8 cellular contexts compared by ENCODE assay signal in genomic region chr6:52263709-52264320, GRCh38. TPM values are rescaled to one million over a fixed set of nuclear protein-coding genes. Genes with fewer than 3 reads are reported as not detected.
DNase-seq lines count a peak whose midpoint lies in the region; ATAC-seq, FAIRE-seq and TF ChIP-seq lines count a peak whose summit lies in the region.

No MANE protein-coding gene starts in this region.

- H3K4me1 Mint-ChIP-seq in WTC11, result no peaks in the 10 kb centered on the region

- H3K4me3 ChIP-seq in HFF-Myc (replicated peaks; ENCODE audit: low read depth, low read length) (no peak overlapping the region), bronchial epithelial cell (ENCODE audit: low read depth, low read length) (no peak overlapping the region)

- H3K27me3 Mint-ChIP-seq in WTC11 (ENCODE audit: low read depth), result no peaks in the 10 kb centered on the region

- peak; percentile 98 for TF ChIP-seq CTCF in HFF-Myc (IDR thresholded peaks at IDR 0.05; ENCODE audit: low read depth, low read length, missing control alignments)
- TF ChIP-seq CTCF in WTC11 (IDR thresholded peaks at IDR 0.05), result peak; percentile 84
- TF ChIP-seq CTCF in bronchial epithelial cell (IDR thresholded peaks at IDR 0.05; ENCODE audit: insufficient read depth, low read length, severe bottlenecking), result peak; percentile 87

- FAIRE-seq in bronchial epithelial cell (lab: Jason Lieb, UNC), result no peak

- H3K36me3 Mint-ChIP-seq in WTC11, result peaks cover 78% of the 10 kb centered on the region

- CTCF ChIA-PET in WTC11 (lab: Charles Lee), result interaction anchor here (0.7 to 1.6 kb wide), 16 partner anchors 8 to 203 kb away, joined by 3 to 16 read pairs (median 4); partner anchors contain the start of gene MCM3

- H3K27me3 ChIP-seq in bronchial epithelial cell (ENCODE audit: control insufficient read depth, insufficient read depth, low read length), result no peaks in the 10 kb centered on the region

- DNase-seq in NCI-H146 (lab: John Stamatoyannopoulos, UW) (peak; percentile 41), NCI-H146 treated with DMSO at 0.1 percent for 48 hours (lab: John Stamatoyannopoulos, UW; ENCODE audit: unreplicated experiment) (no peak), HFF-Myc (ENCODE audit: extremely low read depth, low read depth) (no peak), NCI-H1694 treated with DMSO at 0.1 percent for 48 hours (lab: John Stamatoyannopoulos, UW) (peak; percentile 36), WTC11 (ENCODE audit: low spot score) (peak; percentile 68), bronchial epithelial cell (ENCODE audit: low read depth) (peak; percentile 58), left lobe of liver (ENCODE audit: low spot score) (peak; percentile 55)
- DNase-seq in stimulated activated CD4-positive, alpha-beta T cell treated with anti-CD3 and anti-CD28 coated beads, TNF-alpha, amount 100 ng/mL, for 24 hours (ENCODE audit: low read depth in 3 of 3), result peak; percentile 48 to 68 (median 62)

- POLR2A ChIA-PET in WTC11 (lab: Charles Lee), result no interaction called here

- H3K9me3 Mint-ChIP-seq in WTC11, result no peaks in the 10 kb centered on the region

- H3K4me3 Mint-ChIP-seq in WTC11, result no peak overlapping the region

- H3K27ac Mint-ChIP-seq in WTC11, result peak overlapping the region; percentile 54; the same call in 1 of the 2 replicates

- peaks cover 7% of the 10 kb centered on the region for H3K36me3 ChIP-seq in bronchial epithelial cell (ENCODE audit: control insufficient read depth, insufficient read depth, low read length)

- ATAC-seq in WTC11, result peak; percentile 69
- peak; percentile 97 for ATAC-seq in left lobe of liver

TF ChIP-seq in WTC11, 78 proteins besides CTCF, POLR2A, EP300 and RAD21 (continues in another document):
- TF ChIP-seq AFF4 (CRISPR knock-in tag; IDR thresholded peaks at IDR 0.05; ENCODE audit: borderline replicate concordance) (no peak), ZNF396 (CRISPR knock-in tag; IDR thresholded peaks at IDR 0.05; ENCODE audit: borderline replicate concordance) (no peak), ERG (CRISPR knock-in tag; IDR thresholded peaks at IDR 0.05) (no peak), NR3C1 (CRISPR knock-in tag; conservative IDR thresholded peaks at IDR 0.05; ENCODE audit: low read depth) (no peak), CREM (CRISPR knock-in tag; IDR thresholded peaks at IDR 0.05) (no peak), ZNF512 (CRISPR knock-in tag; IDR thresholded peaks at IDR 0.05; ENCODE audit: borderline replicate concordance) (no peak), ELF4 (CRISPR knock-in tag; IDR thresholded peaks at IDR 0.05; ENCODE audit: low read depth) (no peak), CREB1 (CRISPR knock-in tag; IDR thresholded peaks at IDR 0.05) (no peak), PRRX2 (CRISPR knock-in tag; IDR thresholded peaks at IDR 0.05) (no peak)
- TF ChIP-seq, protein P1, sequence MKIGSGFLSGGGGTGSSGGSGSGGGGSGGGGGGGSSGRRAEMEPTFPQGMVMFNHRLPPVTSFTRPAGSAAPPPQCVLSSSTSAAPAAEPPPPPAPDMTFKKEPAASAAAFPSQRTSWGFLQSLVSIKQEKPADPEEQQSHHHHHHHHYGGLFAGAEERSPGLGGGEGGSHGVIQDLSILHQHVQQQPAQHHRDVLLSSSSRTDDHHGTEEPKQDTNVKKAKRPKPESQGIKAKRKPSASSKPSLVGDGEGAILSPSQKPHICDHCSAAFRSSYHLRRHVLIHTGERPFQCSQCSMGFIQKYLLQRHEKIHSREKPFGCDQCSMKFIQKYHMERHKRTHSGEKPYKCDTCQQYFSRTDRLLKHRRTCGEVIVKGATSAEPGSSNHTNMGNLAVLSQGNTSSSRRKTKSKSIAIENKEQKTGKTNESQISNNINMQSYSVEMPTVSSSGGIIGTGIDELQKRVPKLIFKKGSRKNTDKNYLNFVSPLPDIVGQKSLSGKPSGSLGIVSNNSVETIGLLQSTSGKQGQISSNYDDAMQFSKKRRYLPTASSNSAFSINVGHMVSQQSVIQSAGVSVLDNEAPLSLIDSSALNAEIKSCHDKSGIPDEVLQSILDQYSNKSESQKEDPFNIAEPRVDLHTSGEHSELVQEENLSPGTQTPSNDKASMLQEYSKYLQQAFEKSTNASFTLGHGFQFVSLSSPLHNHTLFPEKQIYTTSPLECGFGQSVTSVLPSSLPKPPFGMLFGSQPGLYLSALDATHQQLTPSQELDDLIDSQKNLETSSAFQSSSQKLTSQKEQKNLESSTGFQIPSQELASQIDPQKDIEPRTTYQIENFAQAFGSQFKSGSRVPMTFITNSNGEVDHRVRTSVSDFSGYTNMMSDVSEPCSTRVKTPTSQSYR (CRISPR knock-in tag; IDR thresholded peaks at IDR 0.05), result no peak
- TF ChIP-seq, protein P2, sequence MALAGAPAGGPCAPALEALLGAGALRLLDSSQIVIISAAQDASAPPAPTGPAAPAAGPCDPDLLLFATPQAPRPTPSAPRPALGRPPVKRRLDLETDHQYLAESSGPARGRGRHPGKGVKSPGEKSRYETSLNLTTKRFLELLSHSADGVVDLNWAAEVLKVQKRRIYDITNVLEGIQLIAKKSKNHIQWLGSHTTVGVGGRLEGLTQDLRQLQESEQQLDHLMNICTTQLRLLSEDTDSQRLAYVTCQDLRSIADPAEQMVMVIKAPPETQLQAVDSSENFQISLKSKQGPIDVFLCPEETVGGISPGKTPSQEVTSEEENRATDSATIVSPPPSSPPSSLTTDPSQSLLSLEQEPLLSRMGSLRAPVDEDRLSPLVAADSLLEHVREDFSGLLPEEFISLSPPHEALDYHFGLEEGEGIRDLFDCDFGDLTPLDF (CRISPR knock-in tag; IDR thresholded peaks at IDR 0.05), result no peak
- TF ChIP-seq, protein P3, sequence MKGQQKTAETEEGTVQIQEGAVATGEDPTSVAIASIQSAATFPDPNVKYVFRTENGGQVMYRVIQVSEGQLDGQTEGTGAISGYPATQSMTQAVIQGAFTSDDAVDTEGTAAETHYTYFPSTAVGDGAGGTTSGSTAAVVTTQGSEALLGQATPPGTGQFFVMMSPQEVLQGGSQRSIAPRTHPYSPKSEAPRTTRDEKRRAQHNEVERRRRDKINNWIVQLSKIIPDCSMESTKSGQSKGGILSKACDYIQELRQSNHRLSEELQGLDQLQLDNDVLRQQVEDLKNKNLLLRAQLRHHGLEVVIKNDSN (CRISPR knock-in tag; IDR thresholded peaks at IDR 0.05), result no peak

RNA-seq across cellular contexts. Expression of gene IL17F, which starts 19.5 kb away (rescaled TPM):
- total RNA-seq in WTC11 (2021) (not detected in 3 replicates), bronchial epithelial cell (not detected in 2 replicates), left lobe of liver (not detected)

RNA-seq across cellular contexts. Expression of gene MCM3, which starts 20.7 kb away (rescaled TPM):
- total RNA-seq in WTC11 (2021) (252 to 276 TPM (median 253 TPM) in 3 replicates), bronchial epithelial cell (11.6 and 23.4 TPM in 2 replicates), left lobe of liver (7.8 TPM)

Comparison
In these comparisons a context has a peak if more than half of its experiments do, and no peak if none do; other contexts are left out.
1. DNase-seq: peak in NCI-H146 (single experiment), NCI-H1694 treated with DMSO at 0.1 percent for 48 hours (single experiment), WTC11 (single experiment), bronchial epithelial cell (single experiment), left lobe of liver (single experiment) and stimulated activated CD4-positive, alpha-beta T cell treated with anti-CD3 and anti-CD28 coated beads, TNF-alpha, amount 100 ng/mL, for 24 hours (3 of 3); none in NCI-H146 treated with DMSO at 0.1 percent for 48 hours (single experiment) and HFF-Myc (single experiment).
2. RNA of gene MCM3, which starts 20.7 kb away (total RNA-seq): 252 to 276 TPM in WTC11; 11.6 to 23.4 TPM in bronchial epithelial cell and 7.8 TPM in left lobe of liver (single experiment); every median in the first group is over 10 times any median in the second.
3. Peak in every context shown above with its lines, with median percentiles within 50 percentile points of each other: CTCF ChIP-seq.